ENCODE assay signal across 1 cellular context in the genomic region with DNA sequence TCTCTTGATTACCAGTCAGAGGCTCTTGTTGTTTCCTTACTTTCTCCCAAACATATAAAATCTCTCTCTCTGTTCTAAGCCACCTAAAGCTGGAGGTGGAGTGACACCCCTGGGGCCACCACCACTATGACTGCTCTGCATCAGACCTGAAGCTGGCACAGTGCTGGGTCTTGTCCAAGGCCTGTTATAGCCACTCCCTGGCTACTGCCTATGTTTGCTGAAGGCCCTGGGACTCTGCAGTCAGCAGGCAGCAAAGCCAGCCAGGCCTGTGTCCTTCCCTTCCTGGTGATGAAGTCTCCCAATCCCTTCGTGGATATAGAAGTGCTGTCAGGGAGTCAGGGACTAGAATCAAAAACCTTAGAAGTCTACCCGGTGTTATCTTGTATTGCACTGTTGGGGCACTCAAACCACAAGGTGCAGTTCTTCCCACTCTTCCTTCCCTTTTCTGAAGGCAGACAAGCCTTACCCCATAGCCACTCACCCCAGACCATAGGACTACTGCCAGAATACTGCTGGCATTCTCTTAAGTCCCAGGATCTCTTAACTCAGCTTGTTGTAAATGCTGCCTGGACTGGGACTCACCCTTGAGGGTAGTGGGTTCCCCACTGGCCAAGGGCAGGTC.
TF ChIP-seq lines count a peak whose summit lies in the region.

No MANE protein-coding gene starts in this region.

TF ChIP-seq in GM12878, 131 proteins besides CTCF, POLR2A, EP300 and RAD21 (continued from another document):
- TF ChIP-seq, protein P1, sequence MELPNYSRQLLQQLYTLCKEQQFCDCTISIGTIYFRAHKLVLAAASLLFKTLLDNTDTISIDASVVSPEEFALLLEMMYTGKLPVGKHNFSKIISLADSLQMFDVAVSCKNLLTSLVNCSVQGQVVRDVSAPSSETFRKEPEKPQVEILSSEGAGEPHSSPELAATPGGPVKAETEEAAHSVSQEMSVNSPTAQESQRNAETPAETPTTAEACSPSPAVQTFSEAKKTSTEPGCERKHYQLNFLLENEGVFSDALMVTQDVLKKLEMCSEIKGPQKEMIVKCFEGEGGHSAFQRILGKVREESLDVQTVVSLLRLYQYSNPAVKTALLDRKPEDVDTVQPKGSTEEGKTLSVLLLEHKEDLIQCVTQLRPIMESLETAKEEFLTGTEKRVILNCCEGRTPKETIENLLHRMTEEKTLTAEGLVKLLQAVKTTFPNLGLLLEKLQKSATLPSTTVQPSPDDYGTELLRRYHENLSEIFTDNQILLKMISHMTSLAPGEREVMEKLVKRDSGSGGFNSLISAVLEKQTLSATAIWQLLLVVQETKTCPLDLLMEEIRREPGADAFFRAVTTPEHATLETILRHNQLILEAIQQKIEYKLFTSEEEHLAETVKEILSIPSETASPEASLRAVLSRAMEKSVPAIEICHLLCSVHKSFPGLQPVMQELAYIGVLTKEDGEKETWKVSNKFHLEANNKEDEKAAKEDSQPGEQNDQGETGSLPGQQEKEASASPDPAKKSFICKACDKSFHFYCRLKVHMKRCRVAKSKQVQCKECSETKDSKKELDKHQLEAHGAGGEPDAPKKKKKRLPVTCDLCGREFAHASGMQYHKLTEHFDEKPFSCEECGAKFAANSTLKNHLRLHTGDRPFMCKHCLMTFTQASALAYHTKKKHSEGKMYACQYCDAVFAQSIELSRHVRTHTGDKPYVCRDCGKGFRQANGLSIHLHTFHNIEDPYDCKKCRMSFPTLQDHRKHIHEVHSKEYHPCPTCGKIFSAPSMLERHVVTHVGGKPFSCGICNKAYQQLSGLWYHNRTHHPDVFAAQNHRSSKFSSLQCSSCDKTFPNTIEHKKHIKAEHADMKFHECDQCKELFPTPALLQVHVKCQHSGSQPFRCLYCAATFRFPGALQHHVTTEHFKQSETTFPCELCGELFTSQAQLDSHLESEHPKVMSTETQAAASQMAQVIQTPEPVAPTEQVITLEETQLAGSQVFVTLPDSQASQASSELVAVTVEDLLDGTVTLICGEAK (IDR thresholded peaks at IDR 0.05; ENCODE audit: borderline replicate concordance), result no peak
- TF ChIP-seq, protein P2, sequence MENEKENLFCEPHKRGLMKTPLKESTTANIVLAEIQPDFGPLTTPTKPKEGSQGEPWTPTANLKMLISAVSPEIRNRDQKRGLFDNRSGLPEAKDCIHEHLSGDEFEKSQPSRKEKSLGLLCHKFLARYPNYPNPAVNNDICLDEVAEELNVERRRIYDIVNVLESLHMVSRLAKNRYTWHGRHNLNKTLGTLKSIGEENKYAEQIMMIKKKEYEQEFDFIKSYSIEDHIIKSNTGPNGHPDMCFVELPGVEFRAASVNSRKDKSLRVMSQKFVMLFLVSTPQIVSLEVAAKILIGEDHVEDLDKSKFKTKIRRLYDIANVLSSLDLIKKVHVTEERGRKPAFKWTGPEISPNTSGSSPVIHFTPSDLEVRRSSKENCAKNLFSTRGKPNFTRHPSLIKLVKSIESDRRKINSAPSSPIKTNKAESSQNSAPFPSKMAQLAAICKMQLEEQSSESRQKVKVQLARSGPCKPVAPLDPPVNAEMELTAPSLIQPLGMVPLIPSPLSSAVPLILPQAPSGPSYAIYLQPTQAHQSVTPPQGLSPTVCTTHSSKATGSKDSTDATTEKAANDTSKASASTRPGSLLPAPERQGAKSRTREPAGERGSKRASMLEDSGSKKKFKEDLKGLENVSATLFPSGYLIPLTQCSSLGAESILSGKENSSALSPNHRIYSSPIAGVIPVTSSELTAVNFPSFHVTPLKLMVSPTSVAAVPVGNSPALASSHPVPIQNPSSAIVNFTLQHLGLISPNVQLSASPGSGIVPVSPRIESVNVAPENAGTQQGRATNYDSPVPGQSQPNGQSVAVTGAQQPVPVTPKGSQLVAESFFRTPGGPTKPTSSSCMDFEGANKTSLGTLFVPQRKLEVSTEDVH (IDR thresholded peaks at IDR 0.05; ENCODE audit: low read depth, partially characterized antibody), result no peak
- TF ChIP-seq KLF5 (IDR thresholded peaks at IDR 0.05; ENCODE audit: partially characterized antibody), result no peak
- TF ChIP-seq NFIC (IDR thresholded peaks at IDR 0.05; ENCODE audit: low read depth, low read length), result no peak
- no peak for TF ChIP-seq CBFB (IDR thresholded peaks at IDR 0.05; ENCODE audit: low read depth)
- TF ChIP-seq HDAC6 (IDR thresholded peaks at IDR 0.05; ENCODE audit: unreplicated experiment), result no peak
- no peak for TF ChIP-seq RELA (IDR thresholded peaks at IDR 0.05; ENCODE audit: borderline replicate concordance, partially characterized antibody)
- TF ChIP-seq, protein P3, sequence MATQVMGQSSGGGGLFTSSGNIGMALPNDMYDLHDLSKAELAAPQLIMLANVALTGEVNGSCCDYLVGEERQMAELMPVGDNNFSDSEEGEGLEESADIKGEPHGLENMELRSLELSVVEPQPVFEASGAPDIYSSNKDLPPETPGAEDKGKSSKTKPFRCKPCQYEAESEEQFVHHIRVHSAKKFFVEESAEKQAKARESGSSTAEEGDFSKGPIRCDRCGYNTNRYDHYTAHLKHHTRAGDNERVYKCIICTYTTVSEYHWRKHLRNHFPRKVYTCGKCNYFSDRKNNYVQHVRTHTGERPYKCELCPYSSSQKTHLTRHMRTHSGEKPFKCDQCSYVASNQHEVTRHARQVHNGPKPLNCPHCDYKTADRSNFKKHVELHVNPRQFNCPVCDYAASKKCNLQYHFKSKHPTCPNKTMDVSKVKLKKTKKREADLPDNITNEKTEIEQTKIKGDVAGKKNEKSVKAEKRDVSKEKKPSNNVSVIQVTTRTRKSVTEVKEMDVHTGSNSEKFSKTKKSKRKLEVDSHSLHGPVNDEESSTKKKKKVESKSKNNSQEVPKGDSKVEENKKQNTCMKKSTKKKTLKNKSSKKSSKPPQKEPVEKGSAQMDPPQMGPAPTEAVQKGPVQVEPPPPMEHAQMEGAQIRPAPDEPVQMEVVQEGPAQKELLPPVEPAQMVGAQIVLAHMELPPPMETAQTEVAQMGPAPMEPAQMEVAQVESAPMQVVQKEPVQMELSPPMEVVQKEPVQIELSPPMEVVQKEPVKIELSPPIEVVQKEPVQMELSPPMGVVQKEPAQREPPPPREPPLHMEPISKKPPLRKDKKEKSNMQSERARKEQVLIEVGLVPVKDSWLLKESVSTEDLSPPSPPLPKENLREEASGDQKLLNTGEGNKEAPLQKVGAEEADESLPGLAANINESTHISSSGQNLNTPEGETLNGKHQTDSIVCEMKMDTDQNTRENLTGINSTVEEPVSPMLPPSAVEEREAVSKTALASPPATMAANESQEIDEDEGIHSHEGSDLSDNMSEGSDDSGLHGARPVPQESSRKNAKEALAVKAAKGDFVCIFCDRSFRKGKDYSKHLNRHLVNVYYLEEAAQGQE (IDR thresholded peaks at IDR 0.05; ENCODE audit: low read depth, low read length), result no peak
- no peak for TF ChIP-seq ASH2L (IDR thresholded peaks at IDR 0.05; ENCODE audit: borderline replicate concordance, low read depth)
